In the genomic region with DNA sequence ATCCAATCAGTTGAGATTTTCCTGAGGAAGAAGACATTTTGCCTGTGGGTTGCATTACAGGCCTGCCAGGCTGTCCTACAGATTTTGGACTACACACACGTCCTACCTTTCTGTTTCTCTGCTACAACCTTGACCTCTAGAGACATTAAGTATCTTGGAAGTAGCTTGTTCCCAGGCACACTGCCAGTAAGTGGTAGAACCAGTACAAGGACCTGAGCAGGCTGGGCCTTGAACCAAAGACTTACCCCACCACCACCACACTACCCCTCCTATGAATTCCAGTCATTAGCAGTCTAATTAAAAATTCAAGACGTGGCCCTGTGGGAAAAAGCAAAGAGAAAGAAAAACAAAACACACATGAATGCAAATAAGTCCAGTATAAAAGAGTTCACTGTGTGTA, we compare ENCODE assay signal across 12 cellular contexts.
DNase-seq lines count a peak whose midpoint lies in the region; ATAC-seq lines count a peak whose summit lies in the region.
"Had no signal": no experiment of that assay in that cellular context is flagged by ENCODE, and none has a peak within 500 bp of the region (broad histone marks: within the 10 kb centered on the region; RNA-seq: fewer than 3 reads in every experiment).

No MANE protein-coding gene starts in this region.

- H3K4me1 ChIP-seq in CD8-positive, alpha-beta memory T cell (ENCODE audit: insufficient read depth, low read length): peaks cover 8% of the 10 kb centered on the region

- peaks cover 54 to 62% (median 61%) of the 10 kb centered on the region in 3 donors for H3K4me1 Mint-ChIP-seq in CD8-positive, alpha-beta memory T cell
- peaks cover 8% of the 10 kb centered on the region for H3K4me1 Mint-ChIP-seq in T-helper 17 cell
- H3K4me1 Mint-ChIP-seq: memory B cell had no signal

- peaks cover 0 to 2% of the 10 kb centered on the region in 2 donors for H3K27me3 Mint-ChIP-seq in CD8-positive, alpha-beta memory T cell
- H3K27me3 Mint-ChIP-seq in T-helper 17 cell: no peaks in the 10 kb centered on the region

- peak overlapping the region; percentile 91 to 99 (median 96) for H3K27ac Mint-ChIP-seq in CD8-positive, alpha-beta memory T cell
- peak overlapping the region; percentile 73 for H3K27ac Mint-ChIP-seq in T-helper 17 cell
- H3K27ac Mint-ChIP-seq: memory B cell had no signal

- DNase-seq in CD8-positive, alpha-beta memory T cell: no peak
- DNase-seq in T-helper 17 cell: no peak
- DNase-seq in pons (ENCODE audit: low spot score): peak; percentile 14
- DNase-seq: activated CD4-positive, alpha-beta T cell treated with anti-CD3 and anti-CD28 coated beads, Interleukin-2, amount 50 U/mL, for 1 hour; foreskin fibroblast; NCI-H2029 treated with DMSO at 0.1 percent for 48 hours; NCI-H526 treated with DMSO at 0.1 percent for 48 hours had no signal

- H3K36me3 ChIP-seq in CD8-positive, alpha-beta memory T cell (ENCODE audit: insufficient read depth, low read length): no peaks in the 10 kb centered on the region

- H3K4me3 Mint-ChIP-seq in CD8-positive, alpha-beta memory T cell: peak overlapping the region; percentile 83 to 96 (median 87)
- H3K4me3 Mint-ChIP-seq in T-helper 17 cell: peak overlapping the region; percentile 62
- H3K4me3 Mint-ChIP-seq: memory B cell had no signal

- H3K27me3 ChIP-seq in CD8-positive, alpha-beta memory T cell (ENCODE audit: insufficient read depth, low read length, poor library complexity, severe bottlenecking): no peaks in the 10 kb centered on the region

- POLR2A ChIA-PET in CD8-positive, alpha-beta memory T cell (lab: Charles Lee): interaction anchor here (1.2 to 4.3 kb wide), 4 partner anchors 11 to 751 kb away, joined by 3 to 57 read pairs (median 22); a partner anchor contains a TSS

- CTCF ChIA-PET in CD8-positive, alpha-beta memory T cell (lab: Charles Lee): interaction anchor here (0.7 to 4.2 kb wide), 7 partner anchors 10 to 308 kb away, joined by 3 to 41 read pairs (median 7); a partner anchor contains a TSS

- no peaks in the 10 kb centered on the region for H3K9me3 Mint-ChIP-seq in CD8-positive, alpha-beta memory T cell
- H3K9me3 Mint-ChIP-seq: memory B cell had no signal

- peak overlapping the region; percentile 6 for H3K4me3 ChIP-seq in CD8-positive, alpha-beta memory T cell (ENCODE audit: low read length)

- peaks cover 0 to 4% (median 4%) of the 10 kb centered on the region in 3 donors for H3K36me3 Mint-ChIP-seq in CD8-positive, alpha-beta memory T cell
- peaks cover 3% of the 10 kb centered on the region for H3K36me3 Mint-ChIP-seq in T-helper 17 cell (ENCODE audit: low read depth)
- H3K36me3 Mint-ChIP-seq: memory B cell had no signal

- ATAC-seq in T-helper 17 cell (no peak), esophagus mucosa (peak; percentile 55), HG03378 (IDR thresholded peaks at IDR 0.05; ENCODE audit: unreplicated experiment) (no peak), HG02840 (IDR thresholded peaks at IDR 0.05; ENCODE audit: low FRiP score, unreplicated experiment) (no peak), GM21423 (IDR thresholded peaks at IDR 0.05; ENCODE audit: unreplicated experiment) (no peak)

- H3K27ac ChIP-seq in CD8-positive, alpha-beta memory T cell (ENCODE audit: low read depth, low read length): peak overlapping the region; percentile 86

- H3K9me3 ChIP-seq in CD8-positive, alpha-beta memory T cell (ENCODE audit: low read length): no peaks in the 10 kb centered on the region
- no peaks in the 10 kb centered on the region for H3K9me3 ChIP-seq in T-helper 17 cell (ENCODE audit: control insufficient read depth, low read length, poor library complexity, severe bottlenecking)
